ENCODE assay signal across 8 cellular contexts in the genomic region with DNA sequence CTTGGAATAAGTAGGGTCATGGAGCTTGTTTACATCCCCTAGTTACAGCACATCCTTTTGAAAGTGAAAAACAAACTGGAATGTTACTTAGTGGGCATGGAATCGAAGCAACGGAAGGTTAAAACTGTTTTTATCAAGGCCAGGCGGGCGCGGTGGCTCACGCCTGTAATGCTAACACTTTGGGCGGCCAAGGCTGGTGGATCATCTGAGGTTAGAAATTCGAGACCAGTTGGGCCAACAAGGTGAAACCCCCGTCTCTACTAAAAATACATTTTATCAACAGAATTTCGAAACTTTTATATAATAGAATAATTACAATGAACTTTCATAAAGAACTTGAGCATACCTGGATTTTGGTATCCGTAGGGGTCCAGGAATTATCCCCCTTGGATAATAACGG. TPM values are rescaled to one million over a fixed set of nuclear protein-coding genes. Genes with fewer than 3 reads are reported as not detected.
DNase-seq lines count a peak whose midpoint lies in the region; ATAC-seq and TF ChIP-seq lines count a peak whose summit lies in the region.

No MANE protein-coding gene starts in this region.

- peaks cover 4% of the 10 kb centered on the region; the same call in 1 of the 2 replicates for H4K20me1 ChIP-seq in DND-41 (ENCODE audit: insufficient read depth, low read length)

- H4K91ac ChIP-seq in trophoblast cell (ENCODE audit: low read depth, low read length): peak overlapping the region; percentile 31

- H3K23ac ChIP-seq in trophoblast cell (ENCODE audit: low read length): no peak overlapping the region

- H3K9ac ChIP-seq in DND-41 (ENCODE audit: low read depth, low read length) (peak overlapping the region; percentile 88), trophoblast cell (ENCODE audit: low read length) (no peak overlapping the region)

- peak overlapping the region; percentile 40 for H2BK120ac ChIP-seq in trophoblast cell (ENCODE audit: insufficient read depth, low read length, poor library complexity)

- peaks cover 9% of the 10 kb centered on the region for H3K79me1 ChIP-seq in trophoblast cell (ENCODE audit: low read length)

- peaks cover 33% of the 10 kb centered on the region for H3K4me1 ChIP-seq in DND-41 (ENCODE audit: insufficient read depth, low read length)
- H3K4me1 ChIP-seq in SJSA1 (replicated peaks): peaks cover 19% of the 10 kb centered on the region
- H3K4me1 ChIP-seq in esophagus (ENCODE audit: control insufficient read depth in 2 of 2, insufficient read depth in 2 of 2, low read length in 1 of 2): peaks cover 3 to 4% of the 10 kb centered on the region in 2 donors
- H3K4me1 ChIP-seq in trophoblast cell (ENCODE audit: control insufficient read depth in 1 of 2, insufficient read depth in 2 of 2, low read length in 2 of 2): peaks cover 10 to 11% of the 10 kb centered on the region in 2 experiments

- ATAC-seq in DND-41 (ENCODE audit: insufficient read depth, low read depth) (no peak), HG03354 (IDR thresholded peaks at IDR 0.05; ENCODE audit: poor library complexity, severe bottlenecking, unreplicated experiment) (no peak), GM21381 (IDR thresholded peaks at IDR 0.05; ENCODE audit: unreplicated experiment) (no peak), HG03432 (IDR thresholded peaks at IDR 0.05; ENCODE audit: unreplicated experiment) (no peak)

- no peak overlapping the region for H2BK5ac ChIP-seq in trophoblast cell (ENCODE audit: low read depth, low read length, poor library complexity)

- peak overlapping the region; percentile 79 for H4K8ac ChIP-seq in trophoblast cell (ENCODE audit: low read depth, low read length)

- 87 to 92% methylated on average over 12 of the region's 12 CpGs for WGBS in esophagus, 2 donors
- WGBS in trophoblast cell (ENCODE audit: extremely low coverage, insufficient coverage, insufficient read length): no CpG with 5 or more reads among the region's 12 CpGs

- no peak overlapping the region for H3K4ac ChIP-seq in trophoblast cell (ENCODE audit: low read depth, low read length)

- peak overlapping the region; percentile 98 for H2AFZ ChIP-seq in DND-41 (ENCODE audit: low read depth, low read length)
- H2AFZ ChIP-seq in trophoblast cell (ENCODE audit: insufficient read depth, low read length, poor library complexity): peak overlapping the region; percentile 38

- peak overlapping the region; percentile 31 for H4K12ac ChIP-seq in trophoblast cell (ENCODE audit: low read depth, low read length)

- H3K9me3 ChIP-seq in DND-41 (ENCODE audit: insufficient read depth, low read length, severe bottlenecking) (no peaks in the 10 kb centered on the region), SJSA1 (replicated peaks) (no peaks in the 10 kb centered on the region), esophagus (ENCODE audit: control insufficient read depth in 2 of 2, insufficient read depth in 1 of 2, low read depth in 1 of 2, low read length in 1 of 2) (no peaks in the 10 kb centered on the region), trophoblast cell (ENCODE audit: insufficient read depth, low read depth, low read length) (no peaks in the 10 kb centered on the region)

- H3K36me3 ChIP-seq in DND-41 (ENCODE audit: insufficient read depth, low read length) (peaks cover 35% of the 10 kb centered on the region), SJSA1 (peaks cover 30% of the 10 kb centered on the region), esophagus (ENCODE audit: control insufficient read depth in 2 of 2, insufficient read depth in 2 of 2, low read length in 1 of 2) (peaks cover 5 to 9% of the 10 kb centered on the region in 2 donors), trophoblast cell (ENCODE audit: control insufficient read depth in 1 of 2, insufficient read depth in 2 of 2, low read length in 2 of 2) (peaks cover 11 to 13% of the 10 kb centered on the region in 2 experiments)

- peak overlapping the region in 1 of 2 experiments; percentile 69; a peak in 3 of 4 replicates for H3K4me3 ChIP-seq in DND-41 (ENCODE audit: low read depth in 1 of 2, low read length in 2 of 2)
- H3K4me3 ChIP-seq in SJSA1: peak overlapping the region; percentile 64
- H3K4me3 ChIP-seq in esophagus (ENCODE audit: low read depth in 1 of 2, low read length in 2 of 2): peak overlapping the region; percentile 65 to 74
- H3K4me3 ChIP-seq in trophoblast cell (ENCODE audit: low read depth, low read length): no peak overlapping the region

- DNase-seq in DND-41 (no peak), SJSA1 (ENCODE audit: low read depth in 1 of 2, low spot score in 2 of 2) (no peak), trophoblast cell (no peak), NCI-H1436 (lab: John Stamatoyannopoulos, UW) (no peak)

- H3K27me3 ChIP-seq in DND-41 (ENCODE audit: insufficient read depth, low read length, poor library complexity): no peaks in the 10 kb centered on the region
- H3K27me3 ChIP-seq in SJSA1 (replicated peaks): no peaks in the 10 kb centered on the region
- H3K27me3 ChIP-seq in esophagus (ENCODE audit: control insufficient read depth in 1 of 2, insufficient read depth in 2 of 2, low read length in 2 of 2): no peaks in the 10 kb centered on the region
- no peaks in the 10 kb centered on the region for H3K27me3 ChIP-seq in trophoblast cell (ENCODE audit: insufficient read depth, low read length)

- peak overlapping the region; percentile 62 for H2AK5ac ChIP-seq in trophoblast cell (ENCODE audit: low read length)

- no peak for TF ChIP-seq CTCF in DND-41 (IDR thresholded peaks at IDR 0.05; ENCODE audit: borderline replicate concordance, extremely low read depth, low read length, poor library complexity, severe bottlenecking)

- H3K27ac ChIP-seq in DND-41 (ENCODE audit: low read length): peak overlapping the region; percentile 36; the same call in 1 of the 2 replicates
- H3K27ac ChIP-seq in SJSA1: no peak overlapping the region
- H3K27ac ChIP-seq in esophagus (ENCODE audit: low read depth in 2 of 2, low read length in 1 of 2): peak overlapping the region; percentile 99
- H3K27ac ChIP-seq in trophoblast cell (ENCODE audit: low read depth, low read length): no peak overlapping the region

- H3K14ac ChIP-seq in trophoblast cell (ENCODE audit: low read length): peak overlapping the region; percentile 56

- H3K4me2 ChIP-seq in DND-41 (ENCODE audit: insufficient read depth, low read length): peak overlapping the region; percentile 87
- peak overlapping the region; percentile 67 for H3K4me2 ChIP-seq in trophoblast cell (ENCODE audit: low read length)

- H3K18ac ChIP-seq in trophoblast cell (ENCODE audit: low read length): no peak overlapping the region

- H3K79me2 ChIP-seq in DND-41 (ENCODE audit: insufficient read depth, low read length): peaks cover 42% of the 10 kb centered on the region
- H3K79me2 ChIP-seq in trophoblast cell (ENCODE audit: control insufficient read depth, insufficient read depth, low read length, poor library complexity): peaks cover 9% of the 10 kb centered on the region

- no peak overlapping the region for H2BK12ac ChIP-seq in trophoblast cell (ENCODE audit: low read length)

RNA-seq across cellular contexts. Expression of a gene that starts 1.1 kb away (rescaled TPM):
- total RNA-seq in SJSA1 (2014; rRNA removed; shearing (Covaris generic)): 108 and 164 TPM in 2 replicates
- polyA plus RNA-seq in esophagus: 10 to 100 TPM; 24.3 to 26.4 TPM
- 48.8 and 49.9 TPM in 2 replicates for polyA plus RNA-seq in trophoblast cell (2013)

RNA-seq across cellular contexts. Expression of a gene that starts 9.4 kb away (rescaled TPM):
- 67.9 and 72.3 TPM in 2 replicates for total RNA-seq in SJSA1 (2014; rRNA removed; shearing (Covaris generic))
- 10 to 100 TPM; 50.1 to 84.0 TPM for polyA plus RNA-seq in esophagus
- polyA plus RNA-seq in trophoblast cell (2013): 46.3 and 54.5 TPM in 2 replicates

RNA-seq across cellular contexts. Expression of a gene that starts 23.3 kb away (rescaled TPM):
- total RNA-seq in SJSA1 (2014; rRNA removed; shearing (Covaris generic)): 38.4 and 51.3 TPM in 2 replicates
- polyA plus RNA-seq in esophagus: 10 to 100 TPM; 25.8 to 43.0 TPM
- 61.6 and 62.5 TPM in 2 replicates for polyA plus RNA-seq in trophoblast cell (2013)

RNA-seq across cellular contexts. Expression of a gene that starts 42.0 kb away (rescaled TPM):
- not detected in 2 replicates for total RNA-seq in SJSA1 (2014; rRNA removed; shearing (Covaris generic))
- under 1 TPM; 0.07 to 0.65 TPM for polyA plus RNA-seq in esophagus
- 0.19 and 0.26 TPM in 2 replicates for polyA plus RNA-seq in trophoblast cell (2013)

Comparison
In these comparisons a context has a peak if more than half of its experiments do, and no peak if none do; other contexts are left out.
1. H3K27ac ChIP-seq: peak in DND-41 (single experiment) and esophagus (2 of 2); none in SJSA1 (single experiment) and trophoblast cell (single experiment).